In genomic region chr5:72021651-72022357, GRCh38 we compare ENCODE assay signal across 22 cellular contexts.
"Had no signal": no experiment of that assay in that cellular context is flagged by ENCODE, and none has a peak within 500 bp of the region (broad histone marks: within the 10 kb centered on the region; RNA-seq: fewer than 3 reads in every experiment).

No MANE protein-coding gene starts in this region.

- H3K9me3 ChIP-seq: colonic mucosa, mucosa of descending colon, ovary, sigmoid colon, thoracic aorta, transverse colon had no signal

- H3K4me1 ChIP-seq: colonic mucosa, heart left ventricle, right atrium auricular region, sigmoid colon, transverse colon had no signal

- ATAC-seq: heart left ventricle; mucosa of descending colon; natural killer cell; stimulated activated naive B cell treated with anti-CD40 and anti-IgM and Interleukin-4, amounts not matched to agents 10 μg/mL and 1 μg/mL and 100 μg/mL, for 72 hours; stimulated activated naive CD8-positive, alpha-beta T cell treated with anti-CD3 and anti-CD28 coated beads, Interleukin-15, amount 100 ng/mL, for 72 hours had no signal

- H3K4me3 ChIP-seq: colonic mucosa, heart left ventricle, mucosa of descending colon, ovary, right atrium auricular region, sigmoid colon, skin epidermis, thoracic aorta, transverse colon had no signal

- H3K27ac ChIP-seq: colonic mucosa, heart left ventricle, ovary, right atrium auricular region, sigmoid colon, skin epidermis, thoracic aorta, transverse colon had no signal

- H3K27me3 ChIP-seq: colonic mucosa, heart left ventricle, ovary, right atrium auricular region, sigmoid colon, transverse colon had no signal

- H3K36me3 ChIP-seq: colonic mucosa, heart left ventricle, ovary, right atrium auricular region, sigmoid colon, thoracic aorta, transverse colon had no signal

- DNase-seq: colonic mucosa; dermis blood vessel endothelial cell; erythroblast; foreskin melanocyte; heart left ventricle; hippocampal formation; kidney glomerular epithelial cell; mucosa of descending colon; natural killer cell; nucleus accumbens; ovary; sigmoid colon; stimulated activated CD4-positive, alpha-beta T cell treated with anti-CD3 and anti-CD28 coated beads, Interleukin-2, amount 100 ng/mL, for 24 hours; stimulated activated CD4-positive, alpha-beta T cell treated with anti-CD3 and anti-CD28 coated beads, Interleukin-4, amount 100 ng/mL, for 4 hours; stimulated activated naive B cell treated with anti-CD40 and anti-IgM and Interleukin-4, amounts not matched to agents 10 μg/mL and 1 μg/mL and 100 μg/mL, for 72 hours; stimulated activated naive CD8-positive, alpha-beta T cell treated with anti-CD3 and anti-CD28 coated beads, Interleukin-15, amount 100 ng/mL, for 72 hours; substantia nigra; transverse colon had no signal

- FAIRE-seq: islet of Langerhans had no signal
